In the genomic region with DNA sequence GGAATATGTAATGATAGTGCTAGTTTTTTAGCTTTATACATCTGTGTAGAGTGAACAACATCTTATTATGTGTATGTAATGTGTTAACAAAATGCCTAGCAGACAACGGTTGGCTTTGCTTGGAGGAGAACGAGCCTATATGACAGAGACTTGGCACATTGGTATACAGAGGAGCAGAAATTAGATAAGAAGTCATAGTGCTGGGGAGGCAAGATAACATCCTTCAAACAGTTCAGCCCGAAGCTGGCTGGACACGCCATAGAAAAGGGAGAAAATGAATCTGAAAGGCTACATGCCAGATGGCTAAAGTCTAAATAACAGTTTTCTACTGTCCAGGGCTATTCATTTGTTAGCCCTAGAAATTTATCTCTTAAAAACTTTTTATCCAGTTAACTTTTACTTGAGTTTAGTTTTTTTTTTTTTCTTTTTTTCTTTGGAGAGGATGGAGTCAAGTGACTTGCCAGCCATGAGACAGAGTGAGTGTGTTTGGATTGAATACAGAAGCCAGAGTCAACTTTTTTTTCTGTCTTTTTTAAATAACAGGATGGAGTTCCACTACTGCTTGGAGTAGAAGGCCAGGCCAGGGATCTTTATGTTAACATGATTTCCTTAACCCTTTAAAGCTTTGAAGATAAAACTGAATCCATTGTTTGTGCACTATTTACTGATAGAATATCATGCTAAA, we compare ENCODE assay signal across 1 cellular context.
TF ChIP-seq lines count a peak whose summit lies in the region.

No MANE protein-coding gene starts in this region.

TF ChIP-seq in K562, 482 proteins besides CTCF, POLR2A, EP300 and RAD21 (continued from another document and continues in another):
- TF ChIP-seq, protein P1, sequence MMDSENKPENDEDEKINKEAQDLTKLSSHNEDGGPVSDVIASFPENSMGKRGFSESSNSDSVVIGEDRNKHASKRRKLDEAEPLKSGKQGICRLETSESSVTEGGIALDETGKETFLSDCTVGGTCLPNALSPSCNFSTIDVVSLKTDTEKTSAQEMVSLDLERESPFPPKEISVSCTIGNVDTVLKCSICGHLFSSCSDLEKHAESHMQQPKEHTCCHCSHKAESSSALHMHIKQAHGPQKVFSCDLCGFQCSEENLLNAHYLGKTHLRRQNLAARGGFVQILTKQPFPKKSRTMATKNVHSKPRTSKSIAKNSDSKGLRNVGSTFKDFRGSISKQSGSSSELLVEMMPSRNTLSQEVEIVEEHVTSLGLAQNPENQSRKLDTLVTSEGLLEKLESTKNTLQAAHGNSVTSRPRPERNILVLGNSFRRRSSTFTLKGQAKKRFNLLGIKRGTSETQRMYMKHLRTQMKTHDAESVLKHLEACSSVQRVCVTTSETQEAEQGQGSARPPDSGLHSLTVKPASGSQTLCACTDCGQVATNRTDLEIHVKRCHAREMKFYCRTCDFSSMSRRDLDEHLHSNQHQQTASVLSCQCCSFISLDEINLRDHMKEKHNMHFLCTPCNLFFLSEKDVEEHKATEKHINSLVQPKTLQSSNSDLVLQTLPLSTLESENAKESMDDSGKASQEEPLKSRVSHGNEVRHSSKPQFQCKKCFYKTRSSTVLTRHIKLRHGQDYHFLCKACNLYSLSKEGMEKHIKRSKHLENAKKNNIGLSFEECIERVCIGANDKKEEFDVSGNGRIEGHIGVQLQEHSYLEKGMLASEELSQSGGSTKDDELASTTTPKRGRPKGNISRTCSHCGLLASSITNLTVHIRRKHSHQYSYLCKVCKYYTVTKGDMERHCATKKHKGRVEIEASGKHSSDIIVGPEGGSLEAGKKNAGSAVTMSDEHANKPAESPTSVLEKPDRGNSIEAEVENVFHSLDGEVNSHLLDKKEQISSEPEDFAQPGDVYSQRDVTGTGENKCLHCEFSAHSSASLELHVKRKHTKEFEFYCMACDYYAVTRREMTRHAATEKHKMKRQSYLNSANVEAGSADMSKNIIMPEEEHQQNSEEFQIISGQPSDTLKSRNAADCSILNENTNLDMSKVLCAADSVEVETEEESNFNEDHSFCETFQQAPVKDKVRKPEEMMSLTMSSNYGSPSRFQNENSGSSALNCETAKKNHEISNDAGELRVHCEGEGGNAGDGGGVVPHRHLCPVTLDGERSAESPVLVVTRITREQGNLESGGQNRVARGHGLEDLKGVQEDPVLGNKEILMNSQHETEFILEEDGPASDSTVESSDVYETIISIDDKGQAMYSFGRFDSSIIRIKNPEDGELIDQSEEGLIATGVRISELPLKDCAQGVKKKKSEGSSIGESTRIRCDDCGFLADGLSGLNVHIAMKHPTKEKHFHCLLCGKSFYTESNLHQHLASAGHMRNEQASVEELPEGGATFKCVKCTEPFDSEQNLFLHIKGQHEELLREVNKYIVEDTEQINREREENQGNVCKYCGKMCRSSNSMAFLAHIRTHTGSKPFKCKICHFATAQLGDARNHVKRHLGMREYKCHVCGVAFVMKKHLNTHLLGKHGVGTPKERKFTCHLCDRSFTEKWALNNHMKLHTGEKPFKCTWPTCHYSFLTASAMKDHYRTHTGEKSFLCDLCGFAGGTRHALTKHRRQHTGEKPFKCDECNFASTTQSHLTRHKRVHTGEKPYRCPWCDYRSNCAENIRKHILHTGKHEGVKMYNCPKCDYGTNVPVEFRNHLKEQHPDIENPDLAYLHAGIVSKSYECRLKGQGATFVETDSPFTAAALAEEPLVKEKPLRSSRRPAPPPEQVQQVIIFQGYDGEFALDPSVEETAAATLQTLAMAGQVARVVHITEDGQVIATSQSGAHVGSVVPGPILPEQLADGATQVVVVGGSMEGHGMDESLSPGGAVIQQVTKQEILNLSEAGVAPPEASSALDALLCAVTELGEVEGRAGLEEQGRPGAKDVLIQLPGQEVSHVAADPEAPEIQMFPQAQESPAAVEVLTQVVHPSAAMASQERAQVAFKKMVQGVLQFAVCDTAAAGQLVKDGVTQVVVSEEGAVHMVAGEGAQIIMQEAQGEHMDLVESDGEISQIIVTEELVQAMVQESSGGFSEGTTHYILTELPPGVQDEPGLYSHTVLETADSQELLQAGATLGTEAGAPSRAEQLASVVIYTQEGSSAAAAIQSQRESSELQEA (IDR thresholded peaks at IDR 0.05; ENCODE audit: low read depth): no peak
- TF ChIP-seq ZNF785 (CRISPR knock-in tag; IDR thresholded peaks at IDR 0.05): no peak
- TF ChIP-seq MYBL2 (IDR thresholded peaks at IDR 0.05; ENCODE audit: low read depth): no peak
- TF ChIP-seq MYBL2 (CRISPR knock-in tag; IDR thresholded peaks at IDR 0.05; ENCODE audit: borderline replicate concordance): no peak
- peak; percentile 64 for TF ChIP-seq TAL1 (IDR thresholded peaks at IDR 0.05)
- TF ChIP-seq, protein P2, sequence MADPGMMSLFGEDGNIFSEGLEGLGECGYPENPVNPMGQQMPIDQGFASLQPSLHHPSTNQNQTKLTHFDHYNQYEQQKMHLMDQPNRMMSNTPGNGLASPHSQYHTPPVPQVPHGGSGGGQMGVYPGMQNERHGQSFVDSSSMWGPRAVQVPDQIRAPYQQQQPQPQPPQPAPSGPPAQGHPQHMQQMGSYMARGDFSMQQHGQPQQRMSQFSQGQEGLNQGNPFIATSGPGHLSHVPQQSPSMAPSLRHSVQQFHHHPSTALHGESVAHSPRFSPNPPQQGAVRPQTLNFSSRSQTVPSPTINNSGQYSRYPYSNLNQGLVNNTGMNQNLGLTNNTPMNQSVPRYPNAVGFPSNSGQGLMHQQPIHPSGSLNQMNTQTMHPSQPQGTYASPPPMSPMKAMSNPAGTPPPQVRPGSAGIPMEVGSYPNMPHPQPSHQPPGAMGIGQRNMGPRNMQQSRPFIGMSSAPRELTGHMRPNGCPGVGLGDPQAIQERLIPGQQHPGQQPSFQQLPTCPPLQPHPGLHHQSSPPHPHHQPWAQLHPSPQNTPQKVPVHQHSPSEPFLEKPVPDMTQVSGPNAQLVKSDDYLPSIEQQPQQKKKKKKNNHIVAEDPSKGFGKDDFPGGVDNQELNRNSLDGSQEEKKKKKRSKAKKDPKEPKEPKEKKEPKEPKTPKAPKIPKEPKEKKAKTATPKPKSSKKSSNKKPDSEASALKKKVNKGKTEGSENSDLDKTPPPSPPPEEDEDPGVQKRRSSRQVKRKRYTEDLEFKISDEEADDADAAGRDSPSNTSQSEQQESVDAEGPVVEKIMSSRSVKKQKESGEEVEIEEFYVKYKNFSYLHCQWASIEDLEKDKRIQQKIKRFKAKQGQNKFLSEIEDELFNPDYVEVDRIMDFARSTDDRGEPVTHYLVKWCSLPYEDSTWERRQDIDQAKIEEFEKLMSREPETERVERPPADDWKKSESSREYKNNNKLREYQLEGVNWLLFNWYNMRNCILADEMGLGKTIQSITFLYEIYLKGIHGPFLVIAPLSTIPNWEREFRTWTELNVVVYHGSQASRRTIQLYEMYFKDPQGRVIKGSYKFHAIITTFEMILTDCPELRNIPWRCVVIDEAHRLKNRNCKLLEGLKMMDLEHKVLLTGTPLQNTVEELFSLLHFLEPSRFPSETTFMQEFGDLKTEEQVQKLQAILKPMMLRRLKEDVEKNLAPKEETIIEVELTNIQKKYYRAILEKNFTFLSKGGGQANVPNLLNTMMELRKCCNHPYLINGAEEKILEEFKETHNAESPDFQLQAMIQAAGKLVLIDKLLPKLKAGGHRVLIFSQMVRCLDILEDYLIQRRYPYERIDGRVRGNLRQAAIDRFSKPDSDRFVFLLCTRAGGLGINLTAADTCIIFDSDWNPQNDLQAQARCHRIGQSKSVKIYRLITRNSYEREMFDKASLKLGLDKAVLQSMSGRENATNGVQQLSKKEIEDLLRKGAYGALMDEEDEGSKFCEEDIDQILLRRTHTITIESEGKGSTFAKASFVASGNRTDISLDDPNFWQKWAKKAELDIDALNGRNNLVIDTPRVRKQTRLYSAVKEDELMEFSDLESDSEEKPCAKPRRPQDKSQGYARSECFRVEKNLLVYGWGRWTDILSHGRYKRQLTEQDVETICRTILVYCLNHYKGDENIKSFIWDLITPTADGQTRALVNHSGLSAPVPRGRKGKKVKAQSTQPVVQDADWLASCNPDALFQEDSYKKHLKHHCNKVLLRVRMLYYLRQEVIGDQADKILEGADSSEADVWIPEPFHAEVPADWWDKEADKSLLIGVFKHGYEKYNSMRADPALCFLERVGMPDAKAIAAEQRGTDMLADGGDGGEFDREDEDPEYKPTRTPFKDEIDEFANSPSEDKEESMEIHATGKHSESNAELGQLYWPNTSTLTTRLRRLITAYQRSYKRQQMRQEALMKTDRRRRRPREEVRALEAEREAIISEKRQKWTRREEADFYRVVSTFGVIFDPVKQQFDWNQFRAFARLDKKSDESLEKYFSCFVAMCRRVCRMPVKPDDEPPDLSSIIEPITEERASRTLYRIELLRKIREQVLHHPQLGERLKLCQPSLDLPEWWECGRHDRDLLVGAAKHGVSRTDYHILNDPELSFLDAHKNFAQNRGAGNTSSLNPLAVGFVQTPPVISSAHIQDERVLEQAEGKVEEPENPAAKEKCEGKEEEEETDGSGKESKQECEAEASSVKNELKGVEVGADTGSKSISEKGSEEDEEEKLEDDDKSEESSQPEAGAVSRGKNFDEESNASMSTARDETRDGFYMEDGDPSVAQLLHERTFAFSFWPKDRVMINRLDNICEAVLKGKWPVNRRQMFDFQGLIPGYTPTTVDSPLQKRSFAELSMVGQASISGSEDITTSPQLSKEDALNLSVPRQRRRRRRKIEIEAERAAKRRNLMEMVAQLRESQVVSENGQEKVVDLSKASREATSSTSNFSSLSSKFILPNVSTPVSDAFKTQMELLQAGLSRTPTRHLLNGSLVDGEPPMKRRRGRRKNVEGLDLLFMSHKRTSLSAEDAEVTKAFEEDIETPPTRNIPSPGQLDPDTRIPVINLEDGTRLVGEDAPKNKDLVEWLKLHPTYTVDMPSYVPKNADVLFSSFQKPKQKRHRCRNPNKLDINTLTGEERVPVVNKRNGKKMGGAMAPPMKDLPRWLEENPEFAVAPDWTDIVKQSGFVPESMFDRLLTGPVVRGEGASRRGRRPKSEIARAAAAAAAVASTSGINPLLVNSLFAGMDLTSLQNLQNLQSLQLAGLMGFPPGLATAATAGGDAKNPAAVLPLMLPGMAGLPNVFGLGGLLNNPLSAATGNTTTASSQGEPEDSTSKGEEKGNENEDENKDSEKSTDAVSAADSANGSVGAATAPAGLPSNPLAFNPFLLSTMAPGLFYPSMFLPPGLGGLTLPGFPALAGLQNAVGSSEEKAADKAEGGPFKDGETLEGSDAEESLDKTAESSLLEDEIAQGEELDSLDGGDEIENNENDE (IDR thresholded peaks at IDR 0.05; ENCODE audit: low read depth, low read length): no peak
- TF ChIP-seq GATAD2B (IDR thresholded peaks at IDR 0.05; ENCODE audit: borderline replicate concordance): no peak
- no peak for TF ChIP-seq ZNF316 (IDR thresholded peaks at IDR 0.05)
- TF ChIP-seq, protein P3, sequence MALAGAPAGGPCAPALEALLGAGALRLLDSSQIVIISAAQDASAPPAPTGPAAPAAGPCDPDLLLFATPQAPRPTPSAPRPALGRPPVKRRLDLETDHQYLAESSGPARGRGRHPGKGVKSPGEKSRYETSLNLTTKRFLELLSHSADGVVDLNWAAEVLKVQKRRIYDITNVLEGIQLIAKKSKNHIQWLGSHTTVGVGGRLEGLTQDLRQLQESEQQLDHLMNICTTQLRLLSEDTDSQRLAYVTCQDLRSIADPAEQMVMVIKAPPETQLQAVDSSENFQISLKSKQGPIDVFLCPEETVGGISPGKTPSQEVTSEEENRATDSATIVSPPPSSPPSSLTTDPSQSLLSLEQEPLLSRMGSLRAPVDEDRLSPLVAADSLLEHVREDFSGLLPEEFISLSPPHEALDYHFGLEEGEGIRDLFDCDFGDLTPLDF (CRISPR knock-in tag; IDR thresholded peaks at IDR 0.05): no peak
- TF ChIP-seq PML (IDR thresholded peaks at IDR 0.05; ENCODE audit: low read length): no peak
- TF ChIP-seq POLR3G (IDR thresholded peaks at IDR 0.05; ENCODE audit: extremely low read depth, insufficient read length, insufficient replicate concordance): no peak
- TF ChIP-seq ZC3H11A (IDR thresholded peaks at IDR 0.05; ENCODE audit: low read depth, low read length): no peak
- peak; percentile 74 for TF ChIP-seq DPF2 (IDR thresholded peaks at IDR 0.05)
- TF ChIP-seq CBFA2T3 (IDR thresholded peaks at IDR 0.05): peak; percentile 81
- no peak for TF ChIP-seq NFE2 (IDR thresholded peaks at IDR 0.05; ENCODE audit: low read depth)
- no peak for TF ChIP-seq ZFPM2 (CRISPR knock-in tag; IDR thresholded peaks at IDR 0.05)
- peak; percentile 31; the same call in 1 of the 2 replicates for TF ChIP-seq SMARCC2 (IDR thresholded peaks at IDR 0.05; ENCODE audit: low read depth)
- TF ChIP-seq SMAD1 (IDR thresholded peaks at IDR 0.05; ENCODE audit: low read depth, low read length, partially characterized antibody): no peak
- TF ChIP-seq SAP30 (IDR thresholded peaks at IDR 0.05; ENCODE audit: borderline replicate concordance, insufficient read depth, low read depth, low read length, poor library complexity, severe bottlenecking): no peak
- TF ChIP-seq, protein P4, sequence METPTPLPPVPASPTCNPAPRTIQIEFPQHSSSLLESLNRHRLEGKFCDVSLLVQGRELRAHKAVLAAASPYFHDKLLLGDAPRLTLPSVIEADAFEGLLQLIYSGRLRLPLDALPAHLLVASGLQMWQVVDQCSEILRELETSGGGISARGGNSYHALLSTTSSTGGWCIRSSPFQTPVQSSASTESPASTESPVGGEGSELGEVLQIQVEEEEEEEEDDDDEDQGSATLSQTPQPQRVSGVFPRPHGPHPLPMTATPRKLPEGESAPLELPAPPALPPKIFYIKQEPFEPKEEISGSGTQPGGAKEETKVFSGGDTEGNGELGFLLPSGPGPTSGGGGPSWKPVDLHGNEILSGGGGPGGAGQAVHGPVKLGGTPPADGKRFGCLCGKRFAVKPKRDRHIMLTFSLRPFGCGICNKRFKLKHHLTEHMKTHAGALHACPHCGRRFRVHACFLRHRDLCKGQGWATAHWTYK (CRISPR knock-in tag; IDR thresholded peaks at IDR 0.05): no peak
- peak in 1 of 2 experiments; percentile 17; a peak in 1 of 3 replicates for TF ChIP-seq CBX3 (IDR thresholded peaks at IDR 0.05; ENCODE audit: borderline replicate concordance in 1 of 2, low read length in 2 of 2)
- TF ChIP-seq POLR2AphosphoS2 (IDR thresholded peaks at IDR 0.05; ENCODE audit: low read length): no peak
- TF ChIP-seq, protein P5, sequence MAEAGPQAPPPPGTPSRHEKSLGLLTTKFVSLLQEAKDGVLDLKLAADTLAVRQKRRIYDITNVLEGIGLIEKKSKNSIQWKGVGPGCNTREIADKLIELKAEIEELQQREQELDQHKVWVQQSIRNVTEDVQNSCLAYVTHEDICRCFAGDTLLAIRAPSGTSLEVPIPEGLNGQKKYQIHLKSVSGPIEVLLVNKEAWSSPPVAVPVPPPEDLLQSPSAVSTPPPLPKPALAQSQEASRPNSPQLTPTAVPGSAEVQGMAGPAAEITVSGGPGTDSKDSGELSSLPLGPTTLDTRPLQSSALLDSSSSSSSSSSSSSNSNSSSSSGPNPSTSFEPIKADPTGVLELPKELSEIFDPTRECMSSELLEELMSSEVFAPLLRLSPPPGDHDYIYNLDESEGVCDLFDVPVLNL (CRISPR knock-in tag; IDR thresholded peaks at IDR 0.05; ENCODE audit: low read depth): no peak
- TF ChIP-seq RBM25 (IDR thresholded peaks at IDR 0.05; ENCODE audit: low read depth, low read length, severe bottlenecking): peak; percentile 10
- no peak for TF ChIP-seq ZNF431 (CRISPR knock-in tag; IDR thresholded peaks at IDR 0.05)
- no peak for TF ChIP-seq HNRNPLL (IDR thresholded peaks at IDR 0.05; ENCODE audit: low read depth, low read length, poor library complexity, severe bottlenecking)
- no peak for TF ChIP-seq RBM39 (optimal IDR thresholded peaks at IDR 0.05; ENCODE audit: low read depth, low read length)
- no peak for TF ChIP-seq SNIP1 (IDR thresholded peaks at IDR 0.05; ENCODE audit: low read depth)
- no peak for TF ChIP-seq PTRF (tag; IDR thresholded peaks at IDR 0.05)
- no peak for TF ChIP-seq HDAC8 (tag; IDR thresholded peaks at IDR 0.05)
- TF ChIP-seq RBM34 (IDR thresholded peaks at IDR 0.05; ENCODE audit: borderline replicate concordance, insufficient read depth, low read length): no peak
- no peak for TF ChIP-seq HLTF (IDR thresholded peaks at IDR 0.05)
- TF ChIP-seq TEAD4 (IDR thresholded peaks at IDR 0.05; ENCODE audit: low read length): peak; percentile 42; the same call in 1 of the 2 replicates
- TF ChIP-seq TEAD4 (CRISPR knock-in tag; IDR thresholded peaks at IDR 0.05; ENCODE audit: borderline replicate concordance): no peak
- TF ChIP-seq ZFP30 (CRISPR knock-in tag; IDR thresholded peaks at IDR 0.05; ENCODE audit: borderline replicate concordance): peak; percentile 79; the same call in 1 of the 2 replicates
- no peak for TF ChIP-seq ZNF121 (CRISPR knock-in tag; conservative IDR thresholded peaks at IDR 0.05)
